In the genomic region with DNA sequence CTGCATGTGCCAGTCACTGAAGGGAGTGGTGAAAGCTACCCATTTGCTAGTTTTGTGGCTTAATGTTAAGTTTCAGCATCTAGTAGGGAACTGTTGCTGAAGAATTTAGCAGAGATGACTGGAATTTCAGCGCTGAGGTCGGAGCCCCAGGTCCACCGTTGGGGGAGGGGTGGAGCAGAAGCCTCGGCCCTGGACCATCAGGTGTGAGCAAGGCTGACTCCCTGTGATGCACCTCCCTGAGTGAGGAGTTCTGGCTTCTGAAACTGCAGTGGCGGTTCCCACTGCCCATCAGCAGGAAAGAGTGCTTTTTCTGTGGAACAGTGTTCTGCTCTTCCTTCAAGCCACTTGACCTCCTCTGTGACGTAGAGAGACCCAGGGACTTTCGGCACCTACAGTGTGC, we compare ENCODE assay signal across 10 cellular contexts. TPM values are rescaled to one million over a fixed set of nuclear protein-coding genes. Genes with fewer than 3 reads are reported as not detected.
DNase-seq lines count a peak whose midpoint lies in the region; ATAC-seq, FAIRE-seq and TF ChIP-seq lines count a peak whose summit lies in the region.
"Had no signal": no experiment of that assay in that cellular context is flagged by ENCODE, and none has a peak within 500 bp of the region (broad histone marks: within the 10 kb centered on the region; RNA-seq: fewer than 3 reads in every experiment).

No MANE protein-coding gene starts in this region.

- DNase-seq in activated CD4-positive, alpha-beta T cell treated with anti-CD3 and anti-CD28 coated beads, Interleukin-2, amount 10 ng/mL, durations not matched to agents 24 days and 14 days = no peak
- no peak for DNase-seq in activated CD4-positive, alpha-beta T cell treated with anti-CD3 and anti-CD28 coated beads for 48 hours
- DNase-seq in astrocyte (ENCODE audit: low read depth) (no peak), left lobe of liver (ENCODE audit: low spot score) (no peak), substantia nigra (lab: John Stamatoyannopoulos, UW) (peak in 6 of 49 donors; percentile 3 to 16 (median 8)), NCI-H2171 treated with DMSO at 0.1 percent for 48 hours (lab: John Stamatoyannopoulos, UW) (no peak), mesenchymal stem cell (no peak), SHP77 treated with DMSO at 0.1 percent for 48 hours (lab: John Stamatoyannopoulos, UW) (no peak)
- DNase-seq: SJCRH30 had no signal

- H4K91ac ChIP-seq in mesenchymal stem cell (ENCODE audit: low read length) = no peak overlapping the region

- H4K20me1 ChIP-seq in astrocyte (ENCODE audit: insufficient read depth, low read length) = peaks cover 11% of the 10 kb centered on the region

- H3K4me3 ChIP-seq in astrocyte (ENCODE audit: insufficient read depth, low read depth, low read length) (no peak overlapping the region), mesenchymal stem cell (ENCODE audit: insufficient read depth in 1 of 2, low read depth in 1 of 2, low read length in 2 of 2) (no peak overlapping the region)

- H3K4ac ChIP-seq in mesenchymal stem cell (ENCODE audit: low read depth in 1 of 2, low read length in 2 of 2) = no peak overlapping the region

- no peak overlapping the region for H4K8ac ChIP-seq in mesenchymal stem cell (ENCODE audit: low read length)

- H2AK5ac ChIP-seq in mesenchymal stem cell (ENCODE audit: low read length, severe bottlenecking) = no peak overlapping the region

- H3K79me2 ChIP-seq in astrocyte (ENCODE audit: insufficient read depth, low read length) = no peaks in the 10 kb centered on the region

- no peaks in the 10 kb centered on the region for H3K9me3 Mint-ChIP-seq in activated CD4-positive, alpha-beta T cell treated with anti-CD3 and anti-CD28 coated beads, Interleukin-2, amount 10 ng/mL, durations not matched to agents 24 days and 14 days
- H3K9me3 Mint-ChIP-seq in astrocyte (ENCODE audit: unreplicated experiment) = peaks cover 10% of the 10 kb centered on the region

- peaks cover 59% of the 10 kb centered on the region for H3K27me3 Mint-ChIP-seq in activated CD4-positive, alpha-beta T cell treated with anti-CD3 and anti-CD28 coated beads, Interleukin-2, amount 10 ng/mL, durations not matched to agents 24 days and 14 days
- H3K27me3 Mint-ChIP-seq in astrocyte (ENCODE audit: low read depth, unreplicated experiment) = peaks cover 25% of the 10 kb centered on the region

- H3K9me3 ChIP-seq in astrocyte (ENCODE audit: insufficient read depth, low read depth, low read length) (peaks cover 5% of the 10 kb centered on the region), mesenchymal stem cell (ENCODE audit: control insufficient read depth, low read length) (peaks cover 18% of the 10 kb centered on the region)
- H3K9me3 ChIP-seq: SJCRH30 had no signal

- ATAC-seq in left lobe of liver = peak; percentile 19

- no peak overlapping the region for H2BK12ac ChIP-seq in mesenchymal stem cell (ENCODE audit: low read length in 2 of 2)

- H3K9ac ChIP-seq in astrocyte (ENCODE audit: low read length) (no peak overlapping the region), mesenchymal stem cell (ENCODE audit: low read length) (no peak overlapping the region)

- no peak overlapping the region for H3K18ac ChIP-seq in mesenchymal stem cell (ENCODE audit: low read depth in 1 of 2, low read length in 2 of 2)

- H2AFZ ChIP-seq in astrocyte (ENCODE audit: low read depth, low read length) = peak overlapping the region; percentile 20
- no peak overlapping the region for H2AFZ ChIP-seq in mesenchymal stem cell (ENCODE audit: low read depth, low read length)

- H3K27ac ChIP-seq in astrocyte (ENCODE audit: low read depth, low read length) (no peak overlapping the region), substantia nigra (ENCODE audit: low read depth, low read length, poor library complexity, severe bottlenecking) (peak overlapping the region; percentile 14), mesenchymal stem cell (ENCODE audit: low read length, poor library complexity, severe bottlenecking) (no peak overlapping the region)
- H3K27ac ChIP-seq: SJCRH30 had no signal

- H3K14ac ChIP-seq in mesenchymal stem cell (ENCODE audit: low read length in 2 of 2) = no peak overlapping the region

- H3K4me1 ChIP-seq in astrocyte (ENCODE audit: insufficient read depth, low read length) = peaks cover 13% of the 10 kb centered on the region
- H3K4me1 ChIP-seq in mesenchymal stem cell (ENCODE audit: control insufficient read depth, insufficient read depth, low read depth, low read length) = peaks cover 11% of the 10 kb centered on the region

- FAIRE-seq in astrocyte (lab: Jason Lieb, UNC) = no peak

- no peak for TF ChIP-seq CTCF in astrocyte (IDR thresholded peaks at IDR 0.05; ENCODE audit: insufficient read depth, low read depth, low read length)

- WGBS in mesenchymal stem cell = 22% methylated on average over 7 of the region's 7 CpGs

- H3K23ac ChIP-seq in mesenchymal stem cell (ENCODE audit: low read length in 2 of 2) = no peak overlapping the region

- H3K4me3 Mint-ChIP-seq in activated CD4-positive, alpha-beta T cell treated with anti-CD3 and anti-CD28 coated beads, Interleukin-2, amount 10 ng/mL, durations not matched to agents 24 days and 14 days = peak overlapping the region; percentile 8
- H3K4me3 Mint-ChIP-seq in astrocyte (ENCODE audit: unreplicated experiment) = peak overlapping the region; percentile 84

- H3K27me3 ChIP-seq in astrocyte (ENCODE audit: insufficient read depth, low read length) (peaks cover 23% of the 10 kb centered on the region), mesenchymal stem cell (ENCODE audit: control insufficient read depth in 1 of 2, insufficient read depth in 1 of 2, low read length in 2 of 2) (peaks cover 18 to 79% of the 10 kb centered on the region in 2 experiments)
- H3K27me3 ChIP-seq: SJCRH30 had no signal

- H2BK120ac ChIP-seq in mesenchymal stem cell (ENCODE audit: low read depth, low read length) = no peak overlapping the region

- intact Hi-C loops in activated CD4-positive, alpha-beta T cell treated with anti-CD3 and anti-CD28 coated beads, Interleukin-2, amount 10 ng/mL, durations not matched to agents 24 days and 14 days (cut with micrococcal nuclease) = no loop called here

- no peak overlapping the region for H2BK15ac ChIP-seq in mesenchymal stem cell (ENCODE audit: low read depth, poor library complexity, severe bottlenecking)

- peaks cover 4% of the 10 kb centered on the region for H3K79me1 ChIP-seq in mesenchymal stem cell (replicated peaks; ENCODE audit: low read length, poor library complexity, severe bottlenecking)

- H3K4me2 ChIP-seq in astrocyte (ENCODE audit: low read length) (peak overlapping the region; percentile 96), mesenchymal stem cell (ENCODE audit: low read length, poor library complexity, severe bottlenecking) (no peak overlapping the region)

- no peaks in the 10 kb centered on the region for H3K36me3 ChIP-seq in astrocyte (ENCODE audit: insufficient read depth, low read length)
- no peaks in the 10 kb centered on the region for H3K36me3 ChIP-seq in mesenchymal stem cell (ENCODE audit: control insufficient read depth in 1 of 2, insufficient read depth in 2 of 2, low read depth in 1 of 2, low read length in 2 of 2)
- H3K36me3 ChIP-seq: SJCRH30 had no signal

- H2BK5ac ChIP-seq in mesenchymal stem cell (ENCODE audit: low read depth, low read length, poor library complexity, severe bottlenecking) = no peak overlapping the region

- H3K4me1 Mint-ChIP-seq in activated CD4-positive, alpha-beta T cell treated with anti-CD3 and anti-CD28 coated beads, Interleukin-2, amount 10 ng/mL, durations not matched to agents 24 days and 14 days = peaks cover 10% of the 10 kb centered on the region
- no peaks in the 10 kb centered on the region for H3K4me1 Mint-ChIP-seq in astrocyte (ENCODE audit: low read depth, unreplicated experiment)

- no peak overlapping the region for H3K27ac Mint-ChIP-seq in activated CD4-positive, alpha-beta T cell treated with anti-CD3 and anti-CD28 coated beads, Interleukin-2, amount 10 ng/mL, durations not matched to agents 24 days and 14 days
- H3K27ac Mint-ChIP-seq in astrocyte (ENCODE audit: unreplicated experiment) = no peak overlapping the region

- H3K36me3 Mint-ChIP-seq in activated CD4-positive, alpha-beta T cell treated with anti-CD3 and anti-CD28 coated beads, Interleukin-2, amount 10 ng/mL, durations not matched to agents 24 days and 14 days (ENCODE audit: low read depth) = no peaks in the 10 kb centered on the region
- peaks cover 7% of the 10 kb centered on the region for H3K36me3 Mint-ChIP-seq in astrocyte (ENCODE audit: low read depth, unreplicated experiment)

RNA-seq across cellular contexts. Expression of a gene that starts 1.3 kb away (rescaled TPM):
- total RNA-seq in activated CD4-positive, alpha-beta T cell treated with anti-CD3 and anti-CD28 coated beads, Interleukin-2, amount 10 ng/mL, durations not matched to agents 24 days and 14 days = 0.17 TPM in 1 of 2 replicates, not detected in the other
- total RNA-seq in astrocyte = 0.94 and 1.2 TPM in 2 replicates
- 17.4 TPM for total RNA-seq in left lobe of liver
- 0.50 TPM for polyA plus RNA-seq in mesenchymal stem cell (2013, experiment 1 of 2)
- polyA plus RNA-seq in mesenchymal stem cell (2013, experiment 2 of 2) = 0.63 TPM

RNA-seq across cellular contexts. Expression of a gene that starts 47.2 kb away (rescaled TPM):
- not detected in 2 replicates for total RNA-seq in activated CD4-positive, alpha-beta T cell treated with anti-CD3 and anti-CD28 coated beads, Interleukin-2, amount 10 ng/mL, durations not matched to agents 24 days and 14 days
- total RNA-seq in astrocyte = 14.7 and 22.9 TPM in 2 replicates
- 0.48 TPM for total RNA-seq in left lobe of liver
- 4.5 TPM for polyA plus RNA-seq in mesenchymal stem cell (2013, experiment 1 of 2)
- 4.1 TPM for polyA plus RNA-seq in mesenchymal stem cell (2013, experiment 2 of 2)
- total RNA-seq: lung microvascular endothelial cell had no signal

Comparison
In these comparisons a context has a peak if more than half of its experiments do, and no peak if none do; other contexts are left out.
1. RNA of a gene that starts 47.2 kb away (total RNA-seq): 14.7 to 22.9 TPM in astrocyte; 0.48 TPM in left lobe of liver (single experiment) and not detected in activated CD4-positive, alpha-beta T cell treated with anti-CD3 and anti-CD28 coated beads, Interleukin-2, amount 10 ng/mL, durations not matched to agents 24 days and 14 days; every median in the first group is over 10 times any median in the second.